Comparison of ENCODE assay signal across 9 cellular contexts in genomic region chr2:234427081-234428058, GRCh38.
DNase-seq lines count a peak whose midpoint lies in the region; ATAC-seq and TF ChIP-seq lines count a peak whose summit lies in the region.
"Had no signal": no experiment of that assay in that cellular context is flagged by ENCODE, and none has a peak within 500 bp of the region (broad histone marks: within the 10 kb centered on the region; RNA-seq: fewer than 3 reads in every experiment).

No MANE protein-coding gene starts in this region.

- peak; percentile 64 for DNase-seq in ELR (ENCODE audit: low read depth)
- DNase-seq in dermis microvascular lymphatic vessel endothelial cell (ENCODE audit: low read depth in 2 of 2): peak; percentile 65 to 66
- DNase-seq in omental fat pad (ENCODE audit: low spot score): no peak
- DNase-seq in NK-92 treated with Interleukin-12 subunit alpha and Interleukin-12 subunit beta, amount 100 ng/mL, for 24 hours (lab: John Stamatoyannopoulos, UW): no peak
- DNase-seq in midbrain (lab: John Stamatoyannopoulos, UW): no peak
- no peak for DNase-seq in sciatic nerve (ENCODE audit: low spot score)
- DNase-seq: right cardiac atrium had no signal

- peak overlapping the region; percentile 89 for H2AFZ ChIP-seq in OCI-LY3 (ENCODE audit: low read depth, low read length)

- intact Hi-C loops in sciatic nerve (cut with DNase I): no loop called here

- H3K27me3 ChIP-seq in OCI-LY3 (ENCODE audit: low read depth, low read length): no peaks in the 10 kb centered on the region

- H3K9ac ChIP-seq in OCI-LY3 (ENCODE audit: low read length): peak overlapping the region; percentile 15; the same call in 1 of the 2 replicates

- H3K4me1 ChIP-seq in OCI-LY3 (ENCODE audit: low read length): peaks cover 22% of the 10 kb centered on the region

- peak overlapping the region; percentile 26; the same call in 1 of the 2 replicates for H3K27ac ChIP-seq in OCI-LY3 (ENCODE audit: low read length)

- no peaks in the 10 kb centered on the region for H3K79me2 ChIP-seq in OCI-LY3 (ENCODE audit: low read length)

- H3K4me2 ChIP-seq in OCI-LY3 (ENCODE audit: low read length): peak overlapping the region; percentile 56

- H3K9me3 ChIP-seq in OCI-LY3 (ENCODE audit: insufficient read depth, low read length): no peaks in the 10 kb centered on the region

- H4K20me1 ChIP-seq in OCI-LY3 (ENCODE audit: insufficient read depth, low read length): no peaks in the 10 kb centered on the region

- H3K36me3 ChIP-seq in OCI-LY3 (replicated peaks; ENCODE audit: low read depth, low read length): no peaks in the 10 kb centered on the region

- TF ChIP-seq CTCF in OCI-LY3 (IDR thresholded peaks at IDR 0.05; ENCODE audit: low read depth, low read length) (no peak), omental fat pad (IDR thresholded peaks at IDR 0.05) (no peak)

- peak overlapping the region; percentile 31 for H3K4me3 ChIP-seq in OCI-LY3 (ENCODE audit: low read length)

- ATAC-seq in omental fat pad (ENCODE audit: low FRiP score) (peak; percentile 68), GM21526 (IDR thresholded peaks at IDR 0.05; ENCODE audit: low FRiP score, unreplicated experiment) (no peak), sciatic nerve (no peak)

Comparison
In these comparisons a context has a peak if more than half of its experiments do, and no peak if none do; other contexts are left out.
1. DNase-seq: peak in ELR (single experiment) and dermis microvascular lymphatic vessel endothelial cell (2 of 2); none in omental fat pad (single experiment), NK-92 treated with Interleukin-12 subunit alpha and Interleukin-12 subunit beta, amount 100 ng/mL, for 24 hours (single experiment), midbrain (single experiment) and sciatic nerve (single experiment).